ENCODE assay signal across 31 cellular contexts in the genomic region with DNA sequence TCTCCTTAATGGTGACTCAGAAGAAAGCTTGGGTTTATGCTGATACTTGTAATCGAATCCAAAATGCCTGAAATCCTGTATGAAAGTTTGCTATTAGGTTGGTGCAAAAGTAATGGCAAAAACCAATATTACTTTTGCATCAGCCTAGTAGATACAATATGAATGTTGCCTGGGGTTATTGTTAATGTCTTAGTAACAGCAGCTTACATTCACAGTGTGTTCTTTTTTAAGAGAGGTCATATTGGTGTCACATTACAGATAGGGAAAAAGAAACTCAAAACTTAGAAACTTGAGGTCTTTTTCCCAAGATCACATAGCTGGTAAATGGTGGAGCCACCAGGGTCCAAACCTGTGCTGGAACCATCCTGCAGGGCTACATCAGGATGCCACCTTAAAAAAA. TPM values are rescaled to one million over a fixed set of nuclear protein-coding genes. Genes with fewer than 3 reads are reported as not detected.
DNase-seq lines count a peak whose midpoint lies in the region; ATAC-seq, FAIRE-seq and TF ChIP-seq lines count a peak whose summit lies in the region.
"Had no signal": no experiment of that assay in that cellular context is flagged by ENCODE, and none has a peak within 500 bp of the region (broad histone marks: within the 10 kb centered on the region; RNA-seq: fewer than 3 reads in every experiment).

No MANE protein-coding gene starts in this region.

- peaks cover 46% of the 10 kb centered on the region for H3K4me1 ChIP-seq in A549
- H3K4me1 ChIP-seq: sigmoid colon had no signal

- H3K9me3 Mint-ChIP-seq in HFFc6, result no peaks in the 10 kb centered on the region
- H3K9me3 Mint-ChIP-seq: activated CD4-positive, alpha-beta memory T cell treated with anti-CD3 and anti-CD28 coated beads, Interleukin-2, amount 10 ng/mL, durations not matched to agents 7 days and 5 days; activated naive CD4-positive, alpha-beta T cell treated with anti-CD3 and anti-CD28 coated beads, Interleukin-2, amount 10 ng/mL, durations not matched to agents 7 days and 5 days; activated T-helper 17 cell treated with anti-CD3 and anti-CD28 coated beads, Interleukin-2, amount 50 U/mL, for 72 hours; CD8-positive, alpha-beta T cell; mesothelial cell of epicardium had no signal

- H3K27me3 Mint-ChIP-seq in HFFc6 (ENCODE audit: insufficient read depth), result no peaks in the 10 kb centered on the region
- H3K27me3 Mint-ChIP-seq: progenitor cell of endocrine pancreas had no signal

- peak overlapping the region; percentile 45 to 62; a peak in 4 of 6 replicates for H3K27ac ChIP-seq in A549
- H3K27ac ChIP-seq in SK-N-MC, result no peak overlapping the region
- H3K27ac ChIP-seq: left ventricle myocardium inferior, sigmoid colon, tibial artery had no signal

- ATAC-seq in A549, result peak in 1 of 2 experiments; percentile 18; a peak in 1 of 6 replicates
- no peak for ATAC-seq in HG02610 (IDR thresholded peaks at IDR 0.05; ENCODE audit: unreplicated experiment)
- ATAC-seq: activated T-helper 17 cell treated with anti-CD3 and anti-CD28 coated beads, Interleukin-2, amount 50 U/mL, for 72 hours; CD8-positive, alpha-beta T cell; HepG2 had no signal

- no peak for TF ChIP-seq RAD21 in A549 (conservative IDR thresholded peaks at IDR 0.05 in 1 of 2, IDR thresholded peaks at IDR 0.05 in 1 of 2)

- peak overlapping the region; percentile 62 for H3K27ac Mint-ChIP-seq in HFFc6
- H3K27ac Mint-ChIP-seq: activated CD4-positive, alpha-beta memory T cell treated with anti-CD3 and anti-CD28 coated beads, Interleukin-2, amount 10 ng/mL, durations not matched to agents 7 days and 5 days; activated naive CD4-positive, alpha-beta T cell treated with anti-CD3 and anti-CD28 coated beads, Interleukin-2, amount 10 ng/mL, durations not matched to agents 7 days and 5 days; activated T-helper 17 cell treated with anti-CD3 and anti-CD28 coated beads, Interleukin-2, amount 50 U/mL, for 72 hours; B cell; CD8-positive, alpha-beta T cell; mesothelial cell of epicardium; progenitor cell of endocrine pancreas had no signal

- peaks cover 21% of the 10 kb centered on the region for H3K36me3 Mint-ChIP-seq in HFFc6 (ENCODE audit: low read depth)
- H3K36me3 Mint-ChIP-seq: activated naive CD4-positive, alpha-beta T cell treated with anti-CD3 and anti-CD28 coated beads, Interleukin-2, amount 10 ng/mL, durations not matched to agents 7 days and 5 days; CD8-positive, alpha-beta T cell; mesothelial cell of epicardium had no signal

- H3K4me3 ChIP-seq in A549 (no peak overlapping the region), SK-N-MC (0 out of 2 replicates have a peak overlapping the region, but pooled peaks have one; percentile 10), fibroblast of villous mesenchyme (ENCODE audit: low read depth, low read length) (no peak overlapping the region), lower leg skin (ENCODE audit: low read depth, poor library complexity, severe bottlenecking) (no peak overlapping the region)
- H3K4me3 ChIP-seq: HAP-1, left ventricle myocardium inferior, sigmoid colon, tibial artery had no signal

- TF ChIP-seq CTCF in A549 (IDR thresholded peaks at IDR 0.05), result no peak
- no peak for TF ChIP-seq CTCF in HFFc6 (IDR thresholded peaks at IDR 0.05)
- no peak for TF ChIP-seq CTCF in fibroblast of villous mesenchyme (IDR thresholded peaks at IDR 0.05; ENCODE audit: insufficient read depth, low read depth, low read length)
- TF ChIP-seq CTCF in lower leg skin (IDR thresholded peaks at IDR 0.05), result no peak

- no peak overlapping the region; the same call in 1 of the 2 replicates for H3K4me3 Mint-ChIP-seq in HFFc6
- H3K4me3 Mint-ChIP-seq: activated CD4-positive, alpha-beta memory T cell treated with anti-CD3 and anti-CD28 coated beads, Interleukin-2, amount 10 ng/mL, durations not matched to agents 7 days and 5 days; activated naive CD4-positive, alpha-beta T cell treated with anti-CD3 and anti-CD28 coated beads, Interleukin-2, amount 10 ng/mL, durations not matched to agents 7 days and 5 days; activated T-helper 17 cell treated with anti-CD3 and anti-CD28 coated beads, Interleukin-2, amount 50 U/mL, for 72 hours; B cell; CD8-positive, alpha-beta T cell; mesothelial cell of epicardium had no signal

- H3K9ac ChIP-seq in SK-N-MC (ENCODE audit: insufficient read length), result no peak overlapping the region

- H3K36me3 ChIP-seq in SK-N-MC (ENCODE audit: insufficient read depth, low read length), result no peaks in the 10 kb centered on the region
- H3K36me3 ChIP-seq: HAP-1, left ventricle myocardium inferior, sigmoid colon, tibial artery had no signal

- CTCF ChIA-PET in A549 (lab: Yijun Ruan, JAX), result interaction anchor here (1.2 to 1.9 kb wide), 2 partner anchors 19 to 26 kb away, joined by 3 to 10 read pairs; no protein-coding TSS in a partner anchor

- peak overlapping the region; percentile 34 for H3K4me2 ChIP-seq in A549

- DNase-seq in A549 (ENCODE audit: low read depth in 1 of 2, low spot score in 1 of 2) (no peak), HFFc6 (peak; percentile 9), SK-N-MC (ENCODE audit: low read depth, low spot score) (no peak), fibroblast of villous mesenchyme (ENCODE audit: low read depth) (peak; percentile 47), lower leg skin (ENCODE audit: low spot score in 2 of 2) (no peak), C1 segment of cervical spinal cord (lab: John Stamatoyannopoulos, UW) (no peak)
- DNase-seq in activated T-cell treated with anti-CD3 and anti-CD28 coated beads, Interleukin-2, amount 50 U/mL, for 1 hour, result no peak
- DNase-seq: ACHN; activated CD4-positive, alpha-beta memory T cell treated with anti-CD3 and anti-CD28 coated beads, Interleukin-2, amount 10 ng/mL, durations not matched to agents 7 days and 5 days; activated CD4-positive, alpha-beta T cell treated with anti-CD3 and anti-CD28 coated beads for 1 hour; activated CD8-positive, alpha-beta memory T cell treated with anti-CD3 and anti-CD28 coated beads, Interleukin-2, amount 50 U/mL, for 48 hours; activated naive CD4-positive, alpha-beta T cell treated with anti-CD3 and anti-CD28 coated beads, Interleukin-2, amount 10 ng/mL, durations not matched to agents 7 days and 5 days; CD8-positive, alpha-beta T cell; glutamatergic neuron; islet precursor cell; Kasumi-1; left ventricle myocardium inferior; NCI-H146; NCI-H2107; NCI-H446 treated with DMSO at 0.1 percent for 48 hours; sigmoid colon; stimulated activated CD4-positive, alpha-beta T cell treated with anti-CD3 and anti-CD28 coated beads, Interleukin-4, amount 100 ng/mL, for 24 hours; T-helper 2 cell; tibial artery had no signal

- no peak for FAIRE-seq in A549 (lab: Jason Lieb, UNC)
- FAIRE-seq: HepG2 had no signal

- TF ChIP-seq EP300 in A549 (IDR thresholded peaks at IDR 0.05), result no peak

- peaks cover 59% of the 10 kb centered on the region for H3K4me1 Mint-ChIP-seq in HFFc6 (ENCODE audit: low read depth)
- H3K4me1 Mint-ChIP-seq: activated CD4-positive, alpha-beta memory T cell treated with anti-CD3 and anti-CD28 coated beads, Interleukin-2, amount 10 ng/mL, durations not matched to agents 7 days and 5 days; activated naive CD4-positive, alpha-beta T cell treated with anti-CD3 and anti-CD28 coated beads, Interleukin-2, amount 10 ng/mL, durations not matched to agents 7 days and 5 days; activated T-helper 17 cell treated with anti-CD3 and anti-CD28 coated beads, Interleukin-2, amount 50 U/mL, for 72 hours; B cell had no signal

- POLR2A ChIA-PET in A549 (lab: Yijun Ruan, JAX), result no interaction called here

- intact Hi-C loops in lower leg skin (cut with DNase I; ENCODE audit: low total_unique reads), result no loop called here

- TF ChIP-seq POLR2A in A549 (IDR thresholded peaks at IDR 0.05; ENCODE audit: low read length), result no peak
- no peak for TF ChIP-seq POLR2A in lower leg skin (IDR thresholded peaks at IDR 0.05)

- no peaks in the 10 kb centered on the region for H3K9me3 ChIP-seq in A549
- H3K9me3 ChIP-seq in SK-N-MC (ENCODE audit: low read depth, low read length), result no peaks in the 10 kb centered on the region
- H3K9me3 ChIP-seq: HAP-1, left ventricle myocardium inferior, sigmoid colon, tibial artery had no signal

- 95% methylated on average over 1 of the region's 1 CpG for WGBS in A549 (ENCODE audit: missing lambda C conversion rate)
- 81 to 86% methylated on average over 1 of the region's 1 CpG for WGBS in lower leg skin, 2 donors

TF ChIP-seq in A549, 52 proteins besides CTCF, POLR2A, EP300 and RAD21 (continues in another document):
- TF ChIP-seq NFE2L2 (conservative IDR thresholded peaks at IDR 0.05; ENCODE audit: low read length) (no peak), ZFP36 (IDR thresholded peaks at IDR 0.05; ENCODE audit: borderline replicate concordance, partially characterized antibody) (no peak), GATA3 (IDR thresholded peaks at IDR 0.05; ENCODE audit: borderline replicate concordance) (no peak), CHD2 (IDR thresholded peaks at IDR 0.05; ENCODE audit: low read length, partially characterized antibody) (no peak), RFX5 (IDR thresholded peaks at IDR 0.05) (no peak), ZC3H11A (IDR thresholded peaks at IDR 0.05) (no peak), RNF2 (IDR thresholded peaks at IDR 0.05; ENCODE audit: borderline replicate concordance, low read depth) (no peak)
- TF ChIP-seq, protein P1, sequence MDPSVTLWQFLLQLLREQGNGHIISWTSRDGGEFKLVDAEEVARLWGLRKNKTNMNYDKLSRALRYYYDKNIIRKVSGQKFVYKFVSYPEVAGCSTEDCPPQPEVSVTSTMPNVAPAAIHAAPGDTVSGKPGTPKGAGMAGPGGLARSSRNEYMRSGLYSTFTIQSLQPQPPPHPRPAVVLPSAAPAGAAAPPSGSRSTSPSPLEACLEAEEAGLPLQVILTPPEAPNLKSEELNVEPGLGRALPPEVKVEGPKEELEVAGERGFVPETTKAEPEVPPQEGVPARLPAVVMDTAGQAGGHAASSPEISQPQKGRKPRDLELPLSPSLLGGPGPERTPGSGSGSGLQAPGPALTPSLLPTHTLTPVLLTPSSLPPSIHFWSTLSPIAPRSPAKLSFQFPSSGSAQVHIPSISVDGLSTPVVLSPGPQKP (IDR thresholded peaks at IDR 0.05; ENCODE audit: low read depth, low read length), result no peak

RNA-seq across cellular contexts. Expression of a gene that starts 25.2 kb away (rescaled TPM):
- polyA plus RNA-seq in A549 (2011; rRNA removed), result 22.9 and 23.6 TPM in 2 replicates
- 3.4 and 4.4 TPM in 2 replicates for polyA plus RNA-seq in A549 (2012; cell fraction: cytosol; rRNA removed)
- polyA plus RNA-seq in A549 (2012; cell fraction: nucleus; rRNA removed), result 18.3 and 19.5 TPM in 2 replicates
- polyA plus RNA-seq in A549 (2017; fragmentation: RNase III; extraction: RNeasy Plus Mini Kit Qiagen cat#74134 plus additional on column Dnase treatment), result 7.9 to 8.4 TPM (median 8.3 TPM) in 3 replicates
- polyA minus RNA-seq in A549 (2011; rRNA and poly(A)+ RNA removed), result 47.3 and 57.7 TPM in 2 replicates
- 10 to 100 TPM; 35.7 to 45.8 (median 40.9) TPM for total RNA-seq in HFFc6 (2021; fragmentation: NEBNext Ultra II Directional; extraction: Animal tissue kit (Norgen Biotek cat#: 25700))
- total RNA-seq in fibroblast of villous mesenchyme, result 14.5 and 18.1 TPM in 2 replicates
- 1 to 10 TPM; 1.3 to 6.0 (median 1.7) TPM for total RNA-seq in lower leg skin
- total RNA-seq: activated CD4-positive, alpha-beta memory T cell treated with anti-CD3 and anti-CD28 coated beads, Interleukin-2, amount 10 ng/mL, durations not matched to agents 7 days and 5 days had no signal

Comparison
In these comparisons a context has a peak if more than half of its experiments do, and no peak if none do; other contexts are left out.
1. DNase-seq: peak in HFFc6 (single experiment) and fibroblast of villous mesenchyme (single experiment); none in A549 (0 of 2), SK-N-MC (single experiment), lower leg skin (0 of 2), C1 segment of cervical spinal cord (0 of 14) and activated T-cell treated with anti-CD3 and anti-CD28 coated beads, Interleukin-2, amount 50 U/mL, for 1 hour (single experiment).